8 cellular contexts compared by ENCODE assay signal in genomic region chr6:41371992-41372525, GRCh38. TPM values are rescaled to one million over a fixed set of nuclear protein-coding genes. Genes with fewer than 3 reads are reported as not detected.
DNase-seq lines count a peak whose midpoint lies in the region; ATAC-seq and TF ChIP-seq lines count a peak whose summit lies in the region.

No MANE protein-coding gene starts in this region.

- H3K9ac ChIP-seq in HUES64 (ENCODE audit: low read depth, low read length) (no peak overlapping the region), muscle layer of colon (ENCODE audit: low read length) (no peak overlapping the region)

- no peaks in the 10 kb centered on the region for H3K36me3 Mint-ChIP-seq in chondrocyte (ENCODE audit: low read depth)

- POLR2A ChIA-PET in AG04449 (lab: Yijun Ruan, JAX): no interaction called here

- CTCF ChIA-PET in AG04449 (lab: Yijun Ruan, JAX): interaction anchor here (0.9 to 10.5 kb wide), 16 partner anchors 15 to 414 kb away, joined by 3 to 481 read pairs (median 4); partner anchors contain the start of gene TOMM6

- H3K27me3 Mint-ChIP-seq in chondrocyte (ENCODE audit: low read depth): peaks cover 67% of the 10 kb centered on the region

- no peaks in the 10 kb centered on the region for H3K9me3 Mint-ChIP-seq in chondrocyte (ENCODE audit: low read depth)

- peak overlapping the region; percentile 29; the same call in 1 of the 2 replicates for H3K4me3 ChIP-seq in AG04449 (ENCODE audit: low read depth, low read length)
- H3K4me3 ChIP-seq in HUES64 (ENCODE audit: low read length): peak overlapping the region; percentile 28
- peak overlapping the region; percentile 6 to 42 for H3K4me3 ChIP-seq in muscle layer of colon (ENCODE audit: low read depth in 1 of 2, low read length in 2 of 2)

- peaks cover 49% of the 10 kb centered on the region for H3K4me1 Mint-ChIP-seq in chondrocyte (ENCODE audit: low read depth)

- no peaks in the 10 kb centered on the region for H3K36me3 ChIP-seq in HUES64 (ENCODE audit: insufficient read depth, low read length)
- no peaks in the 10 kb centered on the region for H3K36me3 ChIP-seq in muscle layer of colon (ENCODE audit: insufficient read depth, low read length)

- H3K4me1 ChIP-seq in HUES64 (ENCODE audit: insufficient read depth, low read length) (peaks cover 33% of the 10 kb centered on the region), muscle layer of colon (ENCODE audit: insufficient read depth, low read length) (peaks cover 16% of the 10 kb centered on the region)

- WGBS in HUES64: under 1% methylated on average over 34 of the region's 34 CpGs

- ATAC-seq in GM18502 (IDR thresholded peaks at IDR 0.05; ENCODE audit: poor library complexity, unreplicated experiment): no peak
- no peak for ATAC-seq in HG02798 (IDR thresholded peaks at IDR 0.05; ENCODE audit: poor library complexity, unreplicated experiment)
- no peak for ATAC-seq in GM19455 (IDR thresholded peaks at IDR 0.05; ENCODE audit: unreplicated experiment)

- peak overlapping the region; percentile 47 for H3K27ac Mint-ChIP-seq in chondrocyte (ENCODE audit: unreplicated experiment)

- H3K27me3 ChIP-seq in HUES64 (ENCODE audit: insufficient read depth, low read length) (peaks cover 95% of the 10 kb centered on the region), muscle layer of colon (ENCODE audit: control insufficient read depth in 1 of 2, insufficient read depth in 2 of 2, low read length in 2 of 2) (peaks cover 8 to 67% of the 10 kb centered on the region in 2 donors)

- H3K9me3 ChIP-seq in HUES64 (ENCODE audit: insufficient read depth, low read depth, low read length): no peaks in the 10 kb centered on the region
- no peaks in the 10 kb centered on the region for H3K9me3 ChIP-seq in muscle layer of colon (ENCODE audit: low read length)

- DNase-seq in AG04449 (ENCODE audit: low read depth, low spot score) (no peak), chondrocyte (ENCODE audit: low spot score) (no peak), NCI-H1694 treated with DMSO at 0.1 percent for 48 hours (lab: John Stamatoyannopoulos, UW) (no peak)

- peak overlapping the region; percentile 83 for H3K4me3 Mint-ChIP-seq in chondrocyte (ENCODE audit: unreplicated experiment)

- TF ChIP-seq CTCF in AG04449 (IDR thresholded peaks at IDR 0.05; ENCODE audit: insufficient read depth, low read length, missing control alignments) (no peak), chondrocyte (IDR thresholded peaks at IDR 0.05) (no peak)

- H3K27ac ChIP-seq in HUES64 (ENCODE audit: low read depth, low read length): no peak overlapping the region
- no peak overlapping the region for H3K27ac ChIP-seq in muscle layer of colon (ENCODE audit: low read depth, low read length)

RNA-seq across cellular contexts. Expression of gene NCR2, which starts 36.7 kb away (rescaled TPM):
- polyA plus RNA-seq in HUES64 (2013, experiment 1 of 2): not detected
- not detected for polyA plus RNA-seq in HUES64 (2013, experiment 2 of 2)
- total RNA-seq in chondrocyte: not detected in 3 replicates
